8 cellular contexts compared by ENCODE assay signal in the genomic region with DNA sequence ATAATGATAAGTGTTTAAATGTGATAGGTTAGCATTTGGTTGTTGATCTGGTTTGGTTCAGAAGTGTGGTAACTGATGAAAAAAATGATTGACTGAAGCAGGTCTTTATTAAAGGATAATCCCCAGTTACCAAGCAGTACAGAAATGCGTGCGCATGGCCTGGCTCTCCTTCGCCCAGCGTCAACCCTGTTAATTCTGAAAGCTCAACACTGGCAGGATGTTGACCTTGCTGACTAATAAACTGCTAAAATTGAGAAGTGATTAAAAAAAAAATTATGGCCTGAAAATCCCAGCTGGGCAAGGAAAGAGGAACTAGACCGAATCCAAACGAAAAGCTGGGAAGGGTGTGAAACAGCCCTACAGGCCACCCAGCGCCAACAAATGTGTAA. TPM values are rescaled to one million over a fixed set of nuclear protein-coding genes. Genes with fewer than 3 reads are reported as not detected.
A peak's percentile ranks its signal among the peaks of the same experiment; 100 is the strongest.
DNase-seq lines count a peak whose midpoint lies in the region; ATAC-seq, FAIRE-seq and TF ChIP-seq lines count a peak whose summit lies in the region.

No MANE protein-coding gene starts in this region.

- TF ChIP-seq CTCF in WI38 (IDR thresholded peaks at IDR 0.05; ENCODE audit: low read depth, low read length) = no peak

- WGBS in small intestine, 3 donors = 24 to 35% (median 32%) methylated on average over 7 of the region's 7 CpGs

- peak overlapping the region; percentile 81 for H3K4me3 ChIP-seq in WI38 (ENCODE audit: low read depth, low read length)
- H3K4me3 ChIP-seq in small intestine (ENCODE audit: low read depth in 1 of 2, low read length in 2 of 2) = peak overlapping the region in 1 of 2 donors; percentile 63

- H3K27me3 ChIP-seq in small intestine (ENCODE audit: control insufficient read depth in 2 of 2, insufficient read depth in 2 of 2, low read length in 2 of 2) = peaks cover 0 to 3% of the 10 kb centered on the region in 2 donors

- no peak overlapping the region for H3K27ac Mint-ChIP-seq in T-helper 2 cell treated with Interferon-gamma antibody and Interleukin-4, amounts not matched to agents 5 μg/mL and 100 μg/mL, for 36 hours

- ATAC-seq in HG02938 (IDR thresholded peaks at IDR 0.05; ENCODE audit: unreplicated experiment) = peak; percentile 42
- ATAC-seq in left cardiac atrium = peak in 1 of 2 donors; percentile 28

- intact Hi-C loops in left cardiac atrium (cut with DNase I) = no loop called here

- H3K9me3 Mint-ChIP-seq in T-helper 2 cell treated with Interferon-gamma antibody and Interleukin-4, amounts not matched to agents 5 μg/mL and 100 μg/mL, for 36 hours = no peaks in the 10 kb centered on the region

- no peaks in the 10 kb centered on the region for H3K4me1 Mint-ChIP-seq in T-helper 2 cell treated with Interferon-gamma antibody and Interleukin-4, amounts not matched to agents 5 μg/mL and 100 μg/mL, for 36 hours (ENCODE audit: low read depth)

- H3K36me3 ChIP-seq in small intestine (ENCODE audit: control insufficient read depth in 2 of 2, insufficient read depth in 2 of 2, low read length in 2 of 2) = no peaks in the 10 kb centered on the region

- H3K36me3 Mint-ChIP-seq in T-helper 2 cell treated with Interferon-gamma antibody and Interleukin-4, amounts not matched to agents 5 μg/mL and 100 μg/mL, for 36 hours (ENCODE audit: low read depth) = no peaks in the 10 kb centered on the region

- H3K4me3 Mint-ChIP-seq in T-helper 2 cell treated with Interferon-gamma antibody and Interleukin-4, amounts not matched to agents 5 μg/mL and 100 μg/mL, for 36 hours = peak overlapping the region; percentile 54

- no peak for DNase-seq in T-helper 2 cell treated with Interferon-gamma antibody and Interleukin-4, amounts not matched to agents 5 μg/mL and 100 μg/mL, for 36 hours (ENCODE audit: low spot score)
- no peak for DNase-seq in T-helper 2 cell
- DNase-seq in left cardiac atrium = peak; percentile 24
- no peak for DNase-seq in small intestine
- DNase-seq in activated CD8-positive, alpha-beta memory T cell treated with anti-CD3 and anti-CD28 coated beads for 24 hours = no peak
- DNase-seq in stimulated activated CD4-positive, alpha-beta T cell treated with anti-CD3 and anti-CD28 coated beads, Interleukin-12 subunit alpha, Interleukin-12 subunit beta, amount 100 ng/mL, for 4 hours = no peak

- H3K9me3 ChIP-seq in small intestine (ENCODE audit: control insufficient read depth, low read depth) = no peaks in the 10 kb centered on the region

- peak overlapping the region; percentile 75 to 85 for H3K27ac ChIP-seq in small intestine (ENCODE audit: low read depth in 1 of 2, low read length in 1 of 2)

- FAIRE-seq in small intestine (lab: Jason Lieb, UNC) = no peak

- no peaks in the 10 kb centered on the region for H3K4me1 ChIP-seq in small intestine (ENCODE audit: control insufficient read depth in 2 of 2, insufficient read depth in 1 of 2, low read depth in 1 of 2, low read length in 1 of 2)

- peaks cover 30% of the 10 kb centered on the region for H3K27me3 Mint-ChIP-seq in T-helper 2 cell treated with Interferon-gamma antibody and Interleukin-4, amounts not matched to agents 5 μg/mL and 100 μg/mL, for 36 hours (ENCODE audit: low read depth)

RNA-seq across cellular contexts. Expression of gene SHTN1, which starts 0.8 kb away (rescaled TPM):
- total RNA-seq in left cardiac atrium = 10 to 100 TPM in 1 of 2 donors, 1 to 10 TPM in 1; 7.0 to 10.7 TPM
- 10 to 100 TPM in 1 of 3 donors, 1 to 10 TPM in 2; 8.9 to 10.7 (median 8.9) TPM for polyA plus RNA-seq in small intestine
